35 cellular contexts compared by ENCODE assay signal in the genomic region with DNA sequence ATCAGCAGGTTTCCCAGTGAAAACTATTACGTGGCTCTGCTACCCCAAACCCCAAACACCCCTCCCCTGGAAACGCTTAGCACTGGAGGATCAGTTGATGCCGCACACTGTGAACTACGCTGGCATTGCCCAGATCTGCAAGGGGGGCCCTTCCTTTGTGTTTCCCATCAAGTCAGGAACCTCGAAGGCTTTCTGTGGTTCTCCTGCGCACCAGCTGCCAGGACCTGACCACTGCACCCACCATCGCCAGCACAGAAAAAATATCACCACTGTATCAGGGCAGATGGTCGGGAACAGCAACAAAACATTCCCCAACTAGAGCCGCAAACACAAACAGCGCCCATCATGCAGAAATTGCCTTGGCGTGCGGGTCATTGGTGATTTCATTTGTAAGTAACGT.
DNase-seq lines count a peak whose midpoint lies in the region; ATAC-seq and TF ChIP-seq lines count a peak whose summit lies in the region.
"Had no signal": no experiment of that assay in that cellular context is flagged by ENCODE, and none has a peak within 500 bp of the region (broad histone marks: within the 10 kb centered on the region; RNA-seq: fewer than 3 reads in every experiment).

No MANE protein-coding gene starts in this region.

- no peak overlapping the region for H3K27ac Mint-ChIP-seq in osteocyte (ENCODE audit: unreplicated experiment)
- H3K27ac Mint-ChIP-seq: B cell; CD14-positive monocyte; CD4-positive, alpha-beta memory T cell; CD4-positive, alpha-beta T cell; CD4-positive, CD25-positive, alpha-beta regulatory T cell; CD8-positive, alpha-beta T cell had no signal

- H3K27ac ChIP-seq in right atrium auricular region = no peak overlapping the region
- no peak overlapping the region for H3K27ac ChIP-seq in IMR-90 (ENCODE audit: insufficient read depth, low read length)
- no peak overlapping the region for H3K27ac ChIP-seq in esophagus muscularis mucosa (replicated peaks in 1 of 4)
- H3K27ac ChIP-seq in GM23248 = no peak overlapping the region
- H3K27ac ChIP-seq: 22Rv1; A549; BLaER1; BLaER1 treated with 17β-estradiol and CSF1 and Interleukin-3, amounts not matched to agents 10 nM and 100 nM; C4-2B had no signal

- H3K18ac ChIP-seq in IMR-90 (ENCODE audit: low read depth, low read length) = no peak overlapping the region

- H3K4me3 Mint-ChIP-seq in osteocyte (ENCODE audit: unreplicated experiment) = no peak overlapping the region
- H3K4me3 Mint-ChIP-seq: B cell; CD14-positive monocyte; CD4-positive, alpha-beta memory T cell; CD4-positive, alpha-beta T cell; CD4-positive, CD25-positive, alpha-beta regulatory T cell; CD8-positive, alpha-beta memory T cell; CD8-positive, alpha-beta T cell had no signal

- H3K4me3 ChIP-seq in right atrium auricular region (no peak overlapping the region), IMR-90 (ENCODE audit: insufficient read depth, low read depth, low read length) (no peak overlapping the region), esophagus muscularis mucosa (no peak overlapping the region), GM23248 (no peak overlapping the region)
- H3K4me3 ChIP-seq: A549; BLaER1; BLaER1 treated with 17β-estradiol and CSF1 and Interleukin-3, amounts not matched to agents 10 nM and 100 nM had no signal

- peak overlapping the region; percentile 13 for H2AK9ac ChIP-seq in IMR-90 (replicated peaks; ENCODE audit: low read depth, low read length, poor library complexity)

- H2BK15ac ChIP-seq in IMR-90 (ENCODE audit: low read depth, low read length) = no peak overlapping the region

- H3K4ac ChIP-seq in IMR-90 (ENCODE audit: low read depth, low read length) = no peak overlapping the region

- no peaks in the 10 kb centered on the region for H3K27me3 ChIP-seq in right atrium auricular region
- H3K27me3 ChIP-seq in IMR-90 (ENCODE audit: control insufficient read depth, insufficient read depth, low read length) = no peaks in the 10 kb centered on the region
- H3K27me3 ChIP-seq in esophagus muscularis mucosa = peaks cover 0 to 3% (median 0%) of the 10 kb centered on the region in 4 donors
- no peaks in the 10 kb centered on the region for H3K27me3 ChIP-seq in GM23248 (replicated peaks; ENCODE audit: insufficient read depth)
- H3K27me3 ChIP-seq: BE2C; BLaER1; BLaER1 treated with 17β-estradiol and CSF1 and Interleukin-3, amounts not matched to agents 10 nM and 100 nM had no signal

- H4K91ac ChIP-seq in IMR-90 (ENCODE audit: insufficient read depth, low read depth, low read length) = no peak overlapping the region

- H3K4me2 ChIP-seq in IMR-90 (ENCODE audit: low read depth, low read length) (no peak overlapping the region), GM23248 (ENCODE audit: unreplicated experiment) (no peak overlapping the region)
- H3K4me2 ChIP-seq: A549; BLaER1; BLaER1 treated with 17β-estradiol and CSF1 and Interleukin-3, amounts not matched to agents 10 nM and 100 nM had no signal

- no peaks in the 10 kb centered on the region for H3K9me2 ChIP-seq in GM23248 (ENCODE audit: insufficient read depth)

- no peak overlapping the region for H2AFZ ChIP-seq in IMR-90 (replicated peaks; ENCODE audit: low read length, poor library complexity)
- no peak overlapping the region for H2AFZ ChIP-seq in GM23248

- H2BK120ac ChIP-seq in IMR-90 (ENCODE audit: low read depth, low read length) = no peak overlapping the region

- no peaks in the 10 kb centered on the region for H3K36me3 Mint-ChIP-seq in osteocyte (ENCODE audit: unreplicated experiment)
- H3K36me3 Mint-ChIP-seq: CD14-positive monocyte; CD4-positive, alpha-beta memory T cell; CD4-positive, CD25-positive, alpha-beta regulatory T cell; CD8-positive, alpha-beta memory T cell; CD8-positive, alpha-beta T cell had no signal

- 71% methylated on average over 2 of the region's 13 CpGs; no CpG with 5 or more reads in 1 of the 2 experiments for WGBS in IMR-90 (ENCODE audit: extremely low coverage in 2 of 2, insufficient read length in 1 of 2), 2 experiments
- WGBS in esophagus muscularis mucosa = 89% methylated on average over 13 of the region's 13 CpGs
- 38 to 53% methylated on average over 12 to 13 of the region's 13 CpGs for WGBS in GM23248 (ENCODE audit: low coverage in 1 of 2, low lambda C conversion rate in 2 of 2, missing lambda C conversion rate in 2 of 2), 2 experiments

- H3K36me3 ChIP-seq in right atrium auricular region = no peaks in the 10 kb centered on the region
- no peaks in the 10 kb centered on the region for H3K36me3 ChIP-seq in IMR-90 (ENCODE audit: control insufficient read depth, insufficient read depth, low read length)
- no peaks in the 10 kb centered on the region for H3K36me3 ChIP-seq in esophagus muscularis mucosa
- no peaks in the 10 kb centered on the region for H3K36me3 ChIP-seq in GM23248 (ENCODE audit: low read depth)
- H3K36me3 ChIP-seq: BE2C; BLaER1; BLaER1 treated with 17β-estradiol and CSF1 and Interleukin-3, amounts not matched to agents 10 nM and 100 nM had no signal

- dilution Hi-C loops in IMR-90 (cut with HindIII; ENCODE audit: low sequenced_read_pairs, unreplicated experiment) = no loop called here

- CTCF ChIA-PET in IMR-90 (lab: Yijun Ruan, JAX) = no interaction called here

- TF ChIP-seq CTCF in right atrium auricular region (IDR thresholded peaks at IDR 0.05) (no peak), IMR-90 (conservative IDR thresholded peaks at IDR 0.05; ENCODE audit: low read depth, low read length) (no peak), esophagus muscularis mucosa (IDR thresholded peaks at IDR 0.05) (no peak), osteocyte (IDR thresholded peaks at IDR 0.05) (no peak)

- TF ChIP-seq EP300 in esophagus muscularis mucosa (IDR thresholded peaks at IDR 0.05) = no peak

- H3K9ac ChIP-seq in IMR-90 (ENCODE audit: low read depth, low read length) (no peak overlapping the region), GM23248 (no peak overlapping the region)
- H3K9ac ChIP-seq: BLaER1; BLaER1 treated with 17β-estradiol and CSF1 and Interleukin-3, amounts not matched to agents 10 nM and 100 nM had no signal

- in situ Hi-C loops in IMR-90 (cut with MboI; ENCODE audit: low sequenced_read_pairs) (no loop called here), GM23248 (cut with MboI) (no loop called here)

- no peaks in the 10 kb centered on the region for H3F3A ChIP-seq in GM23248 (ENCODE audit: insufficient read depth)

- no peaks in the 10 kb centered on the region for H3K79me2 ChIP-seq in GM23248 (ENCODE audit: insufficient read depth)

- intact Hi-C loops in Right ventricle myocardium superior (cut with DNase I) (no loop called here), IMR-90 (cut with micrococcal nuclease) (no loop called here), esophagus muscularis mucosa (cut with DNase I) (no loop called here)

- H2AK5ac ChIP-seq in IMR-90 (ENCODE audit: low read depth, low read length) = no peak overlapping the region

- H3K9me1 ChIP-seq in IMR-90 (ENCODE audit: insufficient read depth, low read length) = no peaks in the 10 kb centered on the region

- DNase-seq in right atrium auricular region (ENCODE audit: low spot score) = peak; percentile 46
- no peak for DNase-seq in Right ventricle myocardium superior
- no peak for DNase-seq in IMR-90
- peak; percentile 50 for DNase-seq in esophagus muscularis mucosa (ENCODE audit: extremely low spot score)
- DNase-seq in osteocyte (ENCODE audit: extremely low spot score, unreplicated experiment) = peak; percentile 59
- DNase-seq in GM23248 = no peak
- no peak for DNase-seq in NCI-H187 treated with DMSO at 0.1 percent for 48 hours (lab: John Stamatoyannopoulos, UW)
- DNase-seq: 8988T; ACHN; AML-193; BE2C; C1 segment of cervical spinal cord; Caco-2; Calu3; CD4-positive, alpha-beta memory T cell; CD4-positive, alpha-beta T cell; CD4-positive, CD25-positive, alpha-beta regulatory T cell; CD8-positive, alpha-beta memory T cell; CD8-positive, alpha-beta T cell; COR-L47; DMS 273 treated with DMSO at 0.1 percent for 48 hours; DMS153; DMS53; DMS79; DMS79 treated with DMSO at 0.1 percent for 48 hours; DND-41; EL had no signal

- POLR2A ChIA-PET in IMR-90 (lab: Charles Lee; ENCODE audit: unreplicated experiment) = no interaction called here

- no peaks in the 10 kb centered on the region for H3K4me1 Mint-ChIP-seq in osteocyte (ENCODE audit: unreplicated experiment)
- H3K4me1 Mint-ChIP-seq: B cell; CD14-positive monocyte; CD4-positive, alpha-beta memory T cell; CD4-positive, CD25-positive, alpha-beta regulatory T cell; CD8-positive, alpha-beta memory T cell had no signal

- ATAC-seq in Right ventricle myocardium superior (ENCODE audit: poor library complexity) (no peak), IMR-90 (ENCODE audit: low read depth) (no peak), GM19452 (IDR thresholded peaks at IDR 0.05; ENCODE audit: unreplicated experiment) (no peak)
- ATAC-seq: A549; CD8-positive, alpha-beta T cell had no signal

- H4K5ac ChIP-seq in IMR-90 (ENCODE audit: low read depth, low read length) = no peak overlapping the region

- TF ChIP-seq RAD21 in IMR-90 (IDR thresholded peaks at IDR 0.05; ENCODE audit: low read length) = no peak

- H3K23ac ChIP-seq in IMR-90 (ENCODE audit: low read depth, low read length) = no peak overlapping the region

- no peak overlapping the region for H4K8ac ChIP-seq in IMR-90 (ENCODE audit: low read depth in 2 of 2, low read length in 2 of 2)

- no peak overlapping the region for H3K56ac ChIP-seq in IMR-90 (ENCODE audit: extremely low read depth, insufficient read depth, low read length)

- H2BK5ac ChIP-seq in IMR-90 (ENCODE audit: low read depth, low read length, poor library complexity, severe bottlenecking) = no peak overlapping the region

- no peak overlapping the region for H2BK20ac ChIP-seq in IMR-90 (ENCODE audit: low read depth, low read length)

- peaks cover 32% of the 10 kb centered on the region for H3K9me3 Mint-ChIP-seq in osteocyte (ENCODE audit: unreplicated experiment)
- H3K9me3 Mint-ChIP-seq: CD4-positive, alpha-beta T cell; CD8-positive, alpha-beta T cell had no signal

- H3K9me3 ChIP-seq in right atrium auricular region = no peaks in the 10 kb centered on the region
- peaks cover 22% of the 10 kb centered on the region for H3K9me3 ChIP-seq in IMR-90 (ENCODE audit: control insufficient read depth, insufficient read depth, low read length)
- H3K9me3 ChIP-seq in esophagus muscularis mucosa = no peaks in the 10 kb centered on the region
- no peaks in the 10 kb centered on the region for H3K9me3 ChIP-seq in GM23248 (ENCODE audit: low read depth)
- H3K9me3 ChIP-seq: A549, BE2C, Caco-2 had no signal

- TF ChIP-seq POLR2A in IMR-90 (IDR thresholded peaks at IDR 0.05; ENCODE audit: low read depth, low read length) (no peak), esophagus muscularis mucosa (IDR thresholded peaks at IDR 0.05; ENCODE audit: low read depth) (no peak)

- H4K20me1 ChIP-seq in IMR-90 (ENCODE audit: insufficient read depth, low read length) = no peaks in the 10 kb centered on the region
- no peaks in the 10 kb centered on the region for H4K20me1 ChIP-seq in GM23248 (ENCODE audit: insufficient read depth)
- H4K20me1 ChIP-seq: BLaER1; BLaER1 treated with 17β-estradiol and CSF1 and Interleukin-3, amounts not matched to agents 10 nM and 100 nM had no signal

- no peak overlapping the region for H3K14ac ChIP-seq in IMR-90 (replicated peaks; ENCODE audit: low read depth, low read length)

- no peaks in the 10 kb centered on the region for H3K79me1 ChIP-seq in IMR-90 (ENCODE audit: low read depth in 1 of 2, low read length in 2 of 2)

- no TSS peak for BruUV-seq in IMR-90 (replicated peaks; lab: Mats Ljungman, UMichigan)

- H3K4me1 ChIP-seq in right atrium auricular region (no peaks in the 10 kb centered on the region), IMR-90 (ENCODE audit: control insufficient read depth, insufficient read depth, low read length) (no peaks in the 10 kb centered on the region), esophagus muscularis mucosa (no peaks in the 10 kb centered on the region), GM23248 (ENCODE audit: insufficient read depth) (no peaks in the 10 kb centered on the region)
- H3K4me1 ChIP-seq: A549; BE2C; BLaER1; BLaER1 treated with 17β-estradiol and CSF1 and Interleukin-3, amounts not matched to agents 10 nM and 100 nM; Caco-2 had no signal

- no peaks in the 10 kb centered on the region for H3K27me3 Mint-ChIP-seq in osteocyte (ENCODE audit: unreplicated experiment)
- H3K27me3 Mint-ChIP-seq: B cell; CD4-positive, alpha-beta memory T cell; CD4-positive, alpha-beta T cell had no signal

Comparison
In these comparisons a context has a peak if more than half of its experiments do, and no peak if none do; other contexts are left out.
1. DNase-seq: peak in right atrium auricular region (single experiment), esophagus muscularis mucosa (single experiment) and osteocyte (single experiment); none in Right ventricle myocardium superior (single experiment), IMR-90 (single experiment), GM23248 (single experiment) and NCI-H187 treated with DMSO at 0.1 percent for 48 hours (single experiment).